Comparison of ENCODE assay signal across 9 cellular contexts in the genomic region with DNA sequence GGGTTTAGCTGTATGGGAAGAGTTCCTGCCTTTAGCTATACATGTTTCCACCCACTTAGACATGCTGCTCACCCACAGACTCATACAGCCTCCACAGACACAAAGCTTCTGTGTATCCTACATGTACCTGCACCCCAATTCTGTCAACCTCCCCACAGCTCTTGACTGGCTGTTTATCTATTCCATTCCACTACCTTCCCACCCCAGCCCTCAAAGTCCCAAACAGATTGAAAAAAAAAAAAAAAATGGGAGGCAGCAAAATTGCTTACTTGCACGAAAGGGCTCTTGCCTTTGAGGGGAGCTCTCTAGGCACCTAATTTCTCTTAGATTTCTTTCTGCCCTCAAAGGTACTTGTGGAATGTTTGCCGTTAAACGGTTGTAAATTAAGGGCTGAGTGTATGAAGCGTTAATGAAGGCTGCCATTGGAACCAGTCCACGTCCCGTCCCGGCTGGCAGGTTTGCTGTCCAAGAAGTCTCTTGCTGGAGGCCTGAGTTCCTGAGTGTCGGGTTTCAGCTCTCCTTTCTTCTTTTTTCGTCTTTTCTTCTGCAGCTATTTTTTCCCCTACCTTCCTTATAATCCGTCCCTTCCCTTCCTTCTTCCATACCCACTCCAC. TPM values are rescaled to one million over a fixed set of nuclear protein-coding genes. Genes with fewer than 3 reads are reported as not detected.
DNase-seq lines count a peak whose midpoint lies in the region; ATAC-seq, FAIRE-seq and TF ChIP-seq lines count a peak whose summit lies in the region.
"Had no signal": no experiment of that assay in that cellular context is flagged by ENCODE, and none has a peak within 500 bp of the region (broad histone marks: within the 10 kb centered on the region; RNA-seq: fewer than 3 reads in every experiment).

No MANE protein-coding gene starts in this region.

- no peaks in the 10 kb centered on the region for H3K4me1 Mint-ChIP-seq in activated CD4-positive, alpha-beta T cell treated with anti-CD3 and anti-CD28 coated beads, Interleukin-2, amount 10 ng/mL, durations not matched to agents 7 days and 5 days

- no peak for ATAC-seq in GM18502 (IDR thresholded peaks at IDR 0.05; ENCODE audit: poor library complexity, unreplicated experiment)

- no peaks in the 10 kb centered on the region for H3K9me3 Mint-ChIP-seq in activated CD4-positive, alpha-beta T cell treated with anti-CD3 and anti-CD28 coated beads, Interleukin-2, amount 10 ng/mL, durations not matched to agents 7 days and 5 days

- CTCF ChIA-PET in activated CD4-positive, alpha-beta T cell treated with anti-CD3 and anti-CD28 coated beads, Interleukin-2, amount 10 ng/mL, durations not matched to agents 7 days and 5 days (lab: Charles Lee), result interaction anchor here (0.6 to 0.7 kb wide), 2 partner anchors 695 to 929 kb away, joined by 3 to 4 read pairs; no protein-coding TSS in a partner anchor

- TF ChIP-seq RAD21 in Ishikawa (IDR thresholded peaks at IDR 0.05; ENCODE audit: low read depth), result peak; percentile 43; the same call in 1 of the 2 replicates

- TF ChIP-seq EP300 in Ishikawa (IDR thresholded peaks at IDR 0.05; ENCODE audit: borderline replicate concordance), result peak; percentile 86

- peaks cover 2% of the 10 kb centered on the region for H3K27me3 Mint-ChIP-seq in activated CD4-positive, alpha-beta T cell treated with anti-CD3 and anti-CD28 coated beads, Interleukin-2, amount 10 ng/mL, durations not matched to agents 7 days and 5 days

- no peak overlapping the region for H3K4me3 Mint-ChIP-seq in activated CD4-positive, alpha-beta T cell treated with anti-CD3 and anti-CD28 coated beads, Interleukin-2, amount 10 ng/mL, durations not matched to agents 7 days and 5 days

- DNase-seq in cerebellar cortex (ENCODE audit: low spot score) (peak; percentile 59), lung microvascular endothelial cell (ENCODE audit: low read depth in 2 of 2) (peak; percentile 4 to 44), NOMO-1 treated with dmso at 0.1 percent for 144 hours (lab: John Stamatoyannopoulos, UW; ENCODE audit: unreplicated experiment) (no peak), cortex of kidney (lab: John Stamatoyannopoulos, UW) (no peak)
- no peak for DNase-seq in activated CD4-positive, alpha-beta T cell treated with anti-CD3 and anti-CD28 coated beads, Interleukin-2, amount 10 ng/mL, durations not matched to agents 7 days and 5 days

- no peaks in the 10 kb centered on the region for H3K36me3 Mint-ChIP-seq in activated CD4-positive, alpha-beta T cell treated with anti-CD3 and anti-CD28 coated beads, Interleukin-2, amount 10 ng/mL, durations not matched to agents 7 days and 5 days (ENCODE audit: low read depth)

- POLR2A ChIA-PET in activated CD4-positive, alpha-beta T cell treated with anti-CD3 and anti-CD28 coated beads, Interleukin-2, amount 10 ng/mL, durations not matched to agents 7 days and 5 days (lab: Charles Lee), result no interaction called here

- no peak overlapping the region for H3K27ac Mint-ChIP-seq in activated CD4-positive, alpha-beta T cell treated with anti-CD3 and anti-CD28 coated beads, Interleukin-2, amount 10 ng/mL, durations not matched to agents 7 days and 5 days

- FAIRE-seq in A204.1 (lab: Jason Lieb, UNC), result peak; percentile 94
- FAIRE-seq: G401.6 had no signal

TF ChIP-seq in Ishikawa, 13 proteins besides CTCF, POLR2A, EP300 and RAD21:
- peak; percentile 57; the same call in 1 of the 2 replicates for TF ChIP-seq FOXM1 (IDR thresholded peaks at IDR 0.05; ENCODE audit: borderline replicate concordance, low read depth)
- TF ChIP-seq CEBPB (IDR thresholded peaks at IDR 0.05), result no peak
- 0 out of 2 replicates have a peak, but pooled peaks have one; percentile 12 for TF ChIP-seq YY1 (IDR thresholded peaks at IDR 0.05; ENCODE audit: low read depth)
- TF ChIP-seq TAF1 (IDR thresholded peaks at IDR 0.05; ENCODE audit: low read depth), result no peak
- TF ChIP-seq TCF12 (IDR thresholded peaks at IDR 0.05; ENCODE audit: low read depth), result peak; percentile 76
- TF ChIP-seq, protein P1, sequence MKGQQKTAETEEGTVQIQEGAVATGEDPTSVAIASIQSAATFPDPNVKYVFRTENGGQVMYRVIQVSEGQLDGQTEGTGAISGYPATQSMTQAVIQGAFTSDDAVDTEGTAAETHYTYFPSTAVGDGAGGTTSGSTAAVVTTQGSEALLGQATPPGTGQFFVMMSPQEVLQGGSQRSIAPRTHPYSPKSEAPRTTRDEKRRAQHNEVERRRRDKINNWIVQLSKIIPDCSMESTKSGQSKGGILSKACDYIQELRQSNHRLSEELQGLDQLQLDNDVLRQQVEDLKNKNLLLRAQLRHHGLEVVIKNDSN (IDR thresholded peaks at IDR 0.05), result no peak
- no peak for TF ChIP-seq EGR1 (IDR thresholded peaks at IDR 0.05)
- TF ChIP-seq, protein P2, sequence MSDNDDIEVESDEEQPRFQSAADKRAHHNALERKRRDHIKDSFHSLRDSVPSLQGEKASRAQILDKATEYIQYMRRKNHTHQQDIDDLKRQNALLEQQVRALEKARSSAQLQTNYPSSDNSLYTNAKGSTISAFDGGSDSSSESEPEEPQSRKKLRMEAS (IDR thresholded peaks at IDR 0.05), result no peak; the same call in 1 of the 2 replicates
- TF ChIP-seq ZBTB7A (IDR thresholded peaks at IDR 0.05; ENCODE audit: low read depth), result no peak
- peak; percentile 89 for TF ChIP-seq NFIC (IDR thresholded peaks at IDR 0.05)
- peak; percentile 81 for TF ChIP-seq TEAD4 (IDR thresholded peaks at IDR 0.05)
- TF ChIP-seq CREB1 (IDR thresholded peaks at IDR 0.05; ENCODE audit: low read depth), result no peak
- TF ChIP-seq, protein P3, sequence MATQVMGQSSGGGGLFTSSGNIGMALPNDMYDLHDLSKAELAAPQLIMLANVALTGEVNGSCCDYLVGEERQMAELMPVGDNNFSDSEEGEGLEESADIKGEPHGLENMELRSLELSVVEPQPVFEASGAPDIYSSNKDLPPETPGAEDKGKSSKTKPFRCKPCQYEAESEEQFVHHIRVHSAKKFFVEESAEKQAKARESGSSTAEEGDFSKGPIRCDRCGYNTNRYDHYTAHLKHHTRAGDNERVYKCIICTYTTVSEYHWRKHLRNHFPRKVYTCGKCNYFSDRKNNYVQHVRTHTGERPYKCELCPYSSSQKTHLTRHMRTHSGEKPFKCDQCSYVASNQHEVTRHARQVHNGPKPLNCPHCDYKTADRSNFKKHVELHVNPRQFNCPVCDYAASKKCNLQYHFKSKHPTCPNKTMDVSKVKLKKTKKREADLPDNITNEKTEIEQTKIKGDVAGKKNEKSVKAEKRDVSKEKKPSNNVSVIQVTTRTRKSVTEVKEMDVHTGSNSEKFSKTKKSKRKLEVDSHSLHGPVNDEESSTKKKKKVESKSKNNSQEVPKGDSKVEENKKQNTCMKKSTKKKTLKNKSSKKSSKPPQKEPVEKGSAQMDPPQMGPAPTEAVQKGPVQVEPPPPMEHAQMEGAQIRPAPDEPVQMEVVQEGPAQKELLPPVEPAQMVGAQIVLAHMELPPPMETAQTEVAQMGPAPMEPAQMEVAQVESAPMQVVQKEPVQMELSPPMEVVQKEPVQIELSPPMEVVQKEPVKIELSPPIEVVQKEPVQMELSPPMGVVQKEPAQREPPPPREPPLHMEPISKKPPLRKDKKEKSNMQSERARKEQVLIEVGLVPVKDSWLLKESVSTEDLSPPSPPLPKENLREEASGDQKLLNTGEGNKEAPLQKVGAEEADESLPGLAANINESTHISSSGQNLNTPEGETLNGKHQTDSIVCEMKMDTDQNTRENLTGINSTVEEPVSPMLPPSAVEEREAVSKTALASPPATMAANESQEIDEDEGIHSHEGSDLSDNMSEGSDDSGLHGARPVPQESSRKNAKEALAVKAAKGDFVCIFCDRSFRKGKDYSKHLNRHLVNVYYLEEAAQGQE (IDR thresholded peaks at IDR 0.05; ENCODE audit: low read depth), result no peak; the same call in 1 of the 2 replicates
TF ChIP-seq in Ishikawa: peak in this region for 5.

RNA-seq across cellular contexts. Expression of a gene that starts 43.6 kb away (rescaled TPM):
- 0.99 and 1.3 TPM in 2 replicates for total RNA-seq in lung microvascular endothelial cell
- total RNA-seq in activated CD4-positive, alpha-beta T cell treated with anti-CD3 and anti-CD28 coated beads, Interleukin-2, amount 10 ng/mL, durations not matched to agents 7 days and 5 days, result under 1 TPM; 0.12 to 0.15 TPM

Comparison
In these comparisons a context has a peak if more than half of its experiments do, and no peak if none do; other contexts are left out.
1. DNase-seq: peak in cerebellar cortex (single experiment) and lung microvascular endothelial cell (2 of 2); none in NOMO-1 treated with dmso at 0.1 percent for 144 hours (single experiment), activated CD4-positive, alpha-beta T cell treated with anti-CD3 and anti-CD28 coated beads, Interleukin-2, amount 10 ng/mL, durations not matched to agents 7 days and 5 days (single experiment) and cortex of kidney (single experiment).